7 cellular contexts compared by ENCODE assay signal in genomic region chr11:91596111-91596510, GRCh38.
"Had no signal": no experiment of that assay in that cellular context is flagged by ENCODE, and none has a peak within 500 bp of the region (broad histone marks: within the 10 kb centered on the region; RNA-seq: fewer than 3 reads in every experiment).

No MANE protein-coding gene starts in this region.

- ATAC-seq: HepG2 had no signal

- H3K4me2 ChIP-seq: KMS-11 had no signal

- H3K9ac ChIP-seq: KMS-11 had no signal

- FAIRE-seq: HepG2, HTR-8/SVneo had no signal

- H3K27ac ChIP-seq: HL-60, KMS-11 had no signal

- DNase-seq: IMR-90, KBM-7, KG1 had no signal
